In genomic region chr1:196886560-196886959, GRCh38 we compare ENCODE assay signal across 12 cellular contexts. TPM values are rescaled to one million over a fixed set of nuclear protein-coding genes. Genes with fewer than 3 reads are reported as not detected.
"Had no signal": no experiment of that assay in that cellular context is flagged by ENCODE, and none has a peak within 500 bp of the region (broad histone marks: within the 10 kb centered on the region; RNA-seq: fewer than 3 reads in every experiment).

No MANE protein-coding gene starts in this region.

RNA-seq across cellular contexts. Expression of gene CFHR4, which starts 1.3 kb away (rescaled TPM):
- total RNA-seq: activated CD4-positive, alpha-beta memory T cell treated with anti-CD3 and anti-CD28 coated beads, Interleukin-2, amount 10 ng/mL, durations not matched to agents 7 days and 5 days; activated CD4-positive, alpha-beta T cell treated with anti-CD3 and anti-CD28 coated beads for 36 hours; activated CD4-positive, alpha-beta T cell treated with anti-CD3 and anti-CD28 coated beads, Interleukin-2, amount 10 ng/mL, durations not matched to agents 7 days and 5 days; activated CD8-positive, alpha-beta memory T cell treated with anti-CD3 and anti-CD28 coated beads, Interleukin-2, amount 10 ng/mL, durations not matched to agents 7 days and 5 days; activated CD8-positive, alpha-beta T cell treated with anti-CD3 and anti-CD28 coated beads, Interleukin-2, amount 10 ng/mL, durations not matched to agents 7 days and 5 days; activated naive CD8-positive, alpha-beta T cell treated with anti-CD3 and anti-CD28 coated beads, Interleukin-2, amount 10 ng/mL, durations not matched to agents 7 days and 5 days; activated T-helper 2 cell treated with anti-CD3 and anti-CD28 coated beads, Interferon-gamma antibody, Interleukin-2, Interleukin-4, amounts not matched to agents 10 μg/mL and 5 μg/mL and 100 μg/mL, durations not matched to agents 14 hours and 24 hours and 36 hours; ascending aorta; bronchial epithelial cell; cardiac muscle cell; chondrocyte had no signal
- polyA plus RNA-seq: adipose tissue, cardiac muscle cell had no signal

RNA-seq across cellular contexts. Expression of gene CFHR2, which starts 57.0 kb away (rescaled TPM):
- total RNA-seq: activated CD4-positive, alpha-beta memory T cell treated with anti-CD3 and anti-CD28 coated beads, Interleukin-2, amount 10 ng/mL, durations not matched to agents 7 days and 5 days; activated CD4-positive, alpha-beta T cell treated with anti-CD3 and anti-CD28 coated beads for 36 hours; activated CD4-positive, alpha-beta T cell treated with anti-CD3 and anti-CD28 coated beads, Interleukin-2, amount 10 ng/mL, durations not matched to agents 7 days and 5 days; activated CD8-positive, alpha-beta memory T cell treated with anti-CD3 and anti-CD28 coated beads, Interleukin-2, amount 10 ng/mL, durations not matched to agents 7 days and 5 days; activated CD8-positive, alpha-beta T cell treated with anti-CD3 and anti-CD28 coated beads, Interleukin-2, amount 10 ng/mL, durations not matched to agents 7 days and 5 days; activated naive CD8-positive, alpha-beta T cell treated with anti-CD3 and anti-CD28 coated beads, Interleukin-2, amount 10 ng/mL, durations not matched to agents 7 days and 5 days; activated T-helper 2 cell treated with anti-CD3 and anti-CD28 coated beads, Interferon-gamma antibody, Interleukin-2, Interleukin-4, amounts not matched to agents 10 μg/mL and 5 μg/mL and 100 μg/mL, durations not matched to agents 14 hours and 24 hours and 36 hours; ascending aorta; bronchial epithelial cell; cardiac muscle cell; chondrocyte had no signal
- polyA plus RNA-seq: adipose tissue, cardiac muscle cell had no signal
